In genomic region chr19:33064117-33064777, GRCh38 we compare ENCODE assay signal across 8 cellular contexts. TPM values are rescaled to one million over a fixed set of nuclear protein-coding genes. Genes with fewer than 3 reads are reported as not detected.
DNase-seq lines count a peak whose midpoint lies in the region; ATAC-seq, FAIRE-seq and TF ChIP-seq lines count a peak whose summit lies in the region.

No MANE protein-coding gene starts in this region.

- H3K27ac ChIP-seq in heart right ventricle, result no peak overlapping the region

- no peak for FAIRE-seq in HTR-8/SVneo (lab: Jason Lieb, UNC)

- TF ChIP-seq CTCF in heart right ventricle (IDR thresholded peaks at IDR 0.05), result no peak

- DNase-seq in DMS153 (lab: John Stamatoyannopoulos, UW) (peak; percentile 15), NCI-H1105 (lab: John Stamatoyannopoulos, UW) (peak; percentile 33), heart right ventricle (peak in 1 of 2 donors; percentile 27), sciatic nerve (ENCODE audit: low spot score) (peak; percentile 61), H4 (ENCODE audit: low spot score) (no peak), HTR-8/SVneo (ENCODE audit: insufficient read length, low spot score) (no peak)
- DNase-seq in activated T-cell treated with anti-CD3 and anti-CD28 coated beads, Interleukin-2, amount 50 U/mL, for 48 hours, result peak; percentile 46 to 49

- 1 to 2% methylated on average over 47 to 58 of the region's 58 CpGs for WGBS in heart right ventricle, 2 donors

- peak overlapping the region; percentile 44 to 66 (median 61) for H3K4me3 ChIP-seq in heart right ventricle

- no peaks in the 10 kb centered on the region for H3K9me3 ChIP-seq in heart right ventricle

- H3K27me3 ChIP-seq in heart right ventricle, result peaks cover 0 to 44% (median 40%) of the 10 kb centered on the region in 7 donors

- peak; percentile 57 for ATAC-seq in GM21447 (IDR thresholded peaks at IDR 0.05; ENCODE audit: unreplicated experiment)
- peak; percentile 15 to 73 (median 33) for ATAC-seq in heart right ventricle
- ATAC-seq in sciatic nerve, result peak; percentile 38

- H3K4me1 ChIP-seq in heart right ventricle, result peaks cover 0 to 16% (median 7%) of the 10 kb centered on the region in 9 donors

- no peaks in the 10 kb centered on the region for H3K36me3 ChIP-seq in heart right ventricle

- intact Hi-C loops in heart right ventricle (cut with DNase I), result no loop called here
- intact Hi-C loops in sciatic nerve (cut with DNase I), result no loop called here

RNA-seq across cellular contexts. Expression of gene RHPN2, which starts 0.4 kb away (rescaled TPM):
- total RNA-seq in heart right ventricle (1 to 10 TPM in 6 of 10 donors, under 1 TPM in 4; 0.33 to 2.1 (median 1.2) TPM), sciatic nerve (4.5 TPM)
- under 1 TPM; 0.68 to 0.95 TPM for polyA plus RNA-seq in heart right ventricle
- 8.0 and 14.6 TPM in 2 replicates for total RNA-seq in H4 (2014; rRNA removed; shearing (Covaris generic))

RNA-seq across cellular contexts. Expression of gene GPATCH1, which starts 16.7 kb away (rescaled TPM):
- 1 to 10 TPM; 4.5 to 7.4 (median 5.5) TPM for total RNA-seq in heart right ventricle
- 1 to 10 TPM; 3.1 to 4.1 TPM for polyA plus RNA-seq in heart right ventricle
- total RNA-seq in sciatic nerve, result 9.7 TPM
- total RNA-seq in H4 (2014; rRNA removed; shearing (Covaris generic)), result 6.6 and 7.5 TPM in 2 replicates

Comparison
In these comparisons a context has a peak if more than half of its experiments do, and no peak if none do; other contexts are left out.
1. DNase-seq: peak in DMS153 (single experiment), NCI-H1105 (single experiment), activated T-cell treated with anti-CD3 and anti-CD28 coated beads, Interleukin-2, amount 50 U/mL, for 48 hours (2 of 2) and sciatic nerve (single experiment); none in H4 (single experiment) and HTR-8/SVneo (single experiment).
2. Peak in every context shown above with its lines, with median percentiles within 50 percentile points of each other: ATAC-seq.